Comparison of ENCODE assay signal across 13 cellular contexts in genomic region chr12:74043343-74043742, GRCh38.
DNase-seq lines count a peak whose midpoint lies in the region; ATAC-seq and TF ChIP-seq lines count a peak whose summit lies in the region.
"Had no signal": no experiment of that assay in that cellular context is flagged by ENCODE, and none has a peak within 500 bp of the region (broad histone marks: within the 10 kb centered on the region; RNA-seq: fewer than 3 reads in every experiment).

No MANE protein-coding gene starts in this region.

- no peak overlapping the region for H3K4me3 ChIP-seq in astrocyte of the cerebellum (ENCODE audit: low read depth, low read length)
- H3K4me3 ChIP-seq: thoracic aorta had no signal

- no peak overlapping the region for H3K27ac Mint-ChIP-seq in immature natural killer cell
- H3K27ac Mint-ChIP-seq in stimulated activated effector memory CD8-positive, alpha-beta T cell treated with anti-CD3 and anti-CD28 coated beads, Interleukin-12 subunit alpha, Interleukin-12 subunit beta, amount 100 ng/mL, for 72 hours: no peak overlapping the region
- H3K27ac Mint-ChIP-seq: activated naive CD4-positive, alpha-beta T cell treated with anti-CD3 and anti-CD28 coated beads, Interleukin-2, amount 50 U/mL, for 24 hours had no signal

- H3K27me3 Mint-ChIP-seq in immature natural killer cell (ENCODE audit: low read depth in 3 of 3): peaks cover 0 to 2% (median 0%) of the 10 kb centered on the region in 3 donors
- H3K27me3 Mint-ChIP-seq: activated naive CD4-positive, alpha-beta T cell treated with anti-CD3 and anti-CD28 coated beads, Interleukin-2, amount 50 U/mL, for 24 hours had no signal

- no peak for TF ChIP-seq CTCF in astrocyte of the cerebellum (IDR thresholded peaks at IDR 0.05; ENCODE audit: low read depth, low read length, missing control alignments)
- TF ChIP-seq CTCF in foreskin keratinocyte (conservative IDR thresholded peaks at IDR 0.05): no peak

- H3K27ac ChIP-seq in foreskin keratinocyte: peak overlapping the region; percentile 68
- H3K27ac ChIP-seq: thoracic aorta had no signal

- H3K27me3 ChIP-seq in foreskin keratinocyte: no peaks in the 10 kb centered on the region

- no peak overlapping the region for H3K4me3 Mint-ChIP-seq in immature natural killer cell
- no peak overlapping the region for H3K4me3 Mint-ChIP-seq in stimulated activated effector memory CD8-positive, alpha-beta T cell treated with anti-CD3 and anti-CD28 coated beads, Interleukin-12 subunit alpha, Interleukin-12 subunit beta, amount 100 ng/mL, for 72 hours
- H3K4me3 Mint-ChIP-seq: activated naive CD4-positive, alpha-beta T cell treated with anti-CD3 and anti-CD28 coated beads, Interleukin-2, amount 50 U/mL, for 24 hours had no signal

- H3K4me1 ChIP-seq in foreskin keratinocyte: peaks cover 16% of the 10 kb centered on the region

- in situ Hi-C loops in astrocyte of the cerebellum (cut with HindIII; ENCODE audit: low sequenced_read_pairs): no loop called here

- peak; percentile 99 for ATAC-seq in foreskin keratinocyte
- no peak for ATAC-seq in stimulated activated effector memory CD8-positive, alpha-beta T cell treated with anti-CD3 and anti-CD28 coated beads, Interleukin-12 subunit alpha, Interleukin-12 subunit beta, amount 100 ng/mL, for 72 hours

- H3K9me3 Mint-ChIP-seq in immature natural killer cell: peaks cover 0 to 4% (median 0%) of the 10 kb centered on the region in 6 donors
- peaks cover 10% of the 10 kb centered on the region for H3K9me3 Mint-ChIP-seq in stimulated activated effector memory CD8-positive, alpha-beta T cell treated with anti-CD3 and anti-CD28 coated beads, Interleukin-12 subunit alpha, Interleukin-12 subunit beta, amount 100 ng/mL, for 72 hours

- DNase-seq in SIG-M5 treated with dmso at 0.1 percent for 504 hours (lab: John Stamatoyannopoulos, UW; ENCODE audit: unreplicated experiment) (peak; percentile 79), SIG-M5 (lab: John Stamatoyannopoulos, UW) (no peak), astrocyte of the cerebellum (ENCODE audit: low read depth) (peak; percentile 26), foreskin keratinocyte (peak; percentile 99 to 100), immature natural killer cell (no peak), NCI-H2227 treated with DMSO at 0.1 percent for 48 hours (lab: John Stamatoyannopoulos, UW) (no peak)
- no peak for DNase-seq in stimulated activated effector memory CD8-positive, alpha-beta T cell treated with anti-CD3 and anti-CD28 coated beads, Interleukin-12 subunit alpha, Interleukin-12 subunit beta, amount 100 ng/mL, for 72 hours (ENCODE audit: low spot score in 2 of 2)
- DNase-seq in stimulated activated CD4-positive, alpha-beta T cell treated with anti-CD3 and anti-CD28 coated beads, Interleukin-4, amount 100 ng/mL, for 1 hour: no peak
- DNase-seq: 8988T, IMR-90, NCI-H1694 treated with DMSO at 0.1 percent for 48 hours had no signal

- no peaks in the 10 kb centered on the region for H3K4me1 Mint-ChIP-seq in immature natural killer cell
- no peaks in the 10 kb centered on the region for H3K4me1 Mint-ChIP-seq in stimulated activated effector memory CD8-positive, alpha-beta T cell treated with anti-CD3 and anti-CD28 coated beads, Interleukin-12 subunit alpha, Interleukin-12 subunit beta, amount 100 ng/mL, for 72 hours
- H3K4me1 Mint-ChIP-seq: activated naive CD4-positive, alpha-beta T cell treated with anti-CD3 and anti-CD28 coated beads, Interleukin-2, amount 50 U/mL, for 24 hours had no signal

- H3K36me3 Mint-ChIP-seq in immature natural killer cell: no peaks in the 10 kb centered on the region
- H3K36me3 Mint-ChIP-seq in stimulated activated effector memory CD8-positive, alpha-beta T cell treated with anti-CD3 and anti-CD28 coated beads, Interleukin-12 subunit alpha, Interleukin-12 subunit beta, amount 100 ng/mL, for 72 hours: no peaks in the 10 kb centered on the region
- H3K36me3 Mint-ChIP-seq: activated naive CD4-positive, alpha-beta T cell treated with anti-CD3 and anti-CD28 coated beads, Interleukin-2, amount 50 U/mL, for 24 hours had no signal

Comparison
In these comparisons a context has a peak if more than half of its experiments do, and no peak if none do; other contexts are left out.
1. DNase-seq: peak in SIG-M5 treated with dmso at 0.1 percent for 504 hours (single experiment), astrocyte of the cerebellum (single experiment) and foreskin keratinocyte (2 of 2); none in SIG-M5 (single experiment), immature natural killer cell (0 of 3), NCI-H2227 treated with DMSO at 0.1 percent for 48 hours (single experiment), stimulated activated effector memory CD8-positive, alpha-beta T cell treated with anti-CD3 and anti-CD28 coated beads, Interleukin-12 subunit alpha, Interleukin-12 subunit beta, amount 100 ng/mL, for 72 hours (0 of 2) and stimulated activated CD4-positive, alpha-beta T cell treated with anti-CD3 and anti-CD28 coated beads, Interleukin-4, amount 100 ng/mL, for 1 hour (single experiment).